9 cellular contexts compared by ENCODE assay signal in genomic region chr7:151061241-151062110, GRCh38. TPM values are rescaled to one million over a fixed set of nuclear protein-coding genes. Genes with fewer than 3 reads are reported as not detected.
A peak's percentile ranks its signal among the peaks of the same experiment; 100 is the strongest.
DNase-seq lines count a peak whose midpoint lies in the region; ATAC-seq and TF ChIP-seq lines count a peak whose summit lies in the region.
"Had no signal": no experiment of that assay in that cellular context is flagged by ENCODE, and none has a peak within 500 bp of the region (broad histone marks: within the 10 kb centered on the region; RNA-seq: fewer than 3 reads in every experiment).

No MANE protein-coding gene starts in this region.

- no peak overlapping the region for H3K27ac ChIP-seq in CD4-positive, alpha-beta T cell (ENCODE audit: low read depth, low read length)

- H3K9me3 Mint-ChIP-seq in CD4-positive, alpha-beta T cell = no peaks in the 10 kb centered on the region
- no peaks in the 10 kb centered on the region for H3K9me3 Mint-ChIP-seq in chondrocyte (ENCODE audit: low read depth)
- H3K9me3 Mint-ChIP-seq in neural crest cell = no peaks in the 10 kb centered on the region
- H3K9me3 Mint-ChIP-seq in CD14-positive monocyte = no peaks in the 10 kb centered on the region
- H3K9me3 Mint-ChIP-seq: IgD-negative memory B cell had no signal

- H3K4me1 Mint-ChIP-seq in CD4-positive, alpha-beta T cell (ENCODE audit: low read depth) = peaks cover 38% of the 10 kb centered on the region
- H3K4me1 Mint-ChIP-seq in chondrocyte (ENCODE audit: low read depth) = peaks cover 49% of the 10 kb centered on the region
- peaks cover 47% of the 10 kb centered on the region for H3K4me1 Mint-ChIP-seq in neural crest cell
- H3K4me1 Mint-ChIP-seq in CD14-positive monocyte = peaks cover 35% of the 10 kb centered on the region

- no peaks in the 10 kb centered on the region for H3K27me3 ChIP-seq in CD4-positive, alpha-beta T cell (ENCODE audit: control insufficient read depth, insufficient read depth, low read length)

- CTCF ChIA-PET in CD4-positive, alpha-beta T cell (lab: Charles Lee) = interaction anchor here (1.6 kb wide), 1 partner anchor 23 kb away, joined by 11 read pairs; the partner anchor contains the start of gene TMUB1

- H3K4me3 Mint-ChIP-seq in CD4-positive, alpha-beta T cell = peak overlapping the region; percentile 88
- H3K4me3 Mint-ChIP-seq in chondrocyte (ENCODE audit: unreplicated experiment) (peak overlapping the region; percentile 96), neural crest cell (peak overlapping the region; percentile 92), CD14-positive monocyte (peak overlapping the region in 1 of 2 donors; percentile 27)

- H3K9me3 ChIP-seq in CD4-positive, alpha-beta T cell (ENCODE audit: control insufficient read depth, low read length) = no peaks in the 10 kb centered on the region

- no peak for ATAC-seq in CD4-positive, alpha-beta T cell (ENCODE audit: poor library complexity)
- ATAC-seq in GM18909 (IDR thresholded peaks at IDR 0.05; ENCODE audit: poor library complexity, unreplicated experiment) (no peak), GM21717 (IDR thresholded peaks at IDR 0.05; ENCODE audit: unreplicated experiment) (no peak)

- no peaks in the 10 kb centered on the region for H3K27me3 Mint-ChIP-seq in CD4-positive, alpha-beta T cell
- H3K27me3 Mint-ChIP-seq in chondrocyte (ENCODE audit: low read depth) (no peaks in the 10 kb centered on the region), neural crest cell (ENCODE audit: low read depth) (no peaks in the 10 kb centered on the region), CD14-positive monocyte (ENCODE audit: low read depth in 3 of 3) (peaks cover 0 to 1% (median 0%) of the 10 kb centered on the region in 3 donors)
- H3K27me3 Mint-ChIP-seq: IgD-negative memory B cell had no signal

- intact Hi-C loops in CD4-positive, alpha-beta T cell (cut with DNase I, micrococcal nuclease) = no loop called here
- intact Hi-C loops in CD14-positive monocyte (cut with micrococcal nuclease) = no loop called here

- no peak for DNase-seq in CD4-positive, alpha-beta T cell
- DNase-seq in NCI-H187 (lab: John Stamatoyannopoulos, UW) (peak; percentile 51 to 80), chondrocyte (ENCODE audit: low spot score) (no peak), neural crest cell (ENCODE audit: low read depth, low spot score) (no peak), NCI-H526 (lab: John Stamatoyannopoulos, UW) (no peak), CD14-positive monocyte (ENCODE audit: low spot score) (no peak)

- TF ChIP-seq CTCF in CD4-positive, alpha-beta T cell (IDR thresholded peaks at IDR 0.05) = no peak
- no peak for TF ChIP-seq CTCF in chondrocyte (IDR thresholded peaks at IDR 0.05)
- TF ChIP-seq CTCF in neural crest cell (conservative IDR thresholded peaks at IDR 0.05) = no peak
- no peak for TF ChIP-seq CTCF in CD14-positive monocyte (IDR thresholded peaks at IDR 0.05)

- H3K36me3 Mint-ChIP-seq in CD4-positive, alpha-beta T cell (ENCODE audit: low read depth) = peaks cover 22% of the 10 kb centered on the region
- peaks cover 7% of the 10 kb centered on the region for H3K36me3 Mint-ChIP-seq in chondrocyte (ENCODE audit: low read depth)
- H3K36me3 Mint-ChIP-seq in neural crest cell (ENCODE audit: low read depth) = no peaks in the 10 kb centered on the region
- peaks cover 23 to 38% of the 10 kb centered on the region in 2 donors for H3K36me3 Mint-ChIP-seq in CD14-positive monocyte
- H3K36me3 Mint-ChIP-seq: IgD-negative memory B cell had no signal

- POLR2A ChIA-PET in CD4-positive, alpha-beta T cell (lab: Charles Lee) = interaction anchor here (1.1 kb wide), 1 partner anchor 33 kb away, joined by 3 read pairs; the partner anchor contains the start of gene ABCB8

- H3K27ac Mint-ChIP-seq in CD4-positive, alpha-beta T cell = no peak overlapping the region
- H3K27ac Mint-ChIP-seq in chondrocyte (ENCODE audit: unreplicated experiment) = peak overlapping the region; percentile 97
- H3K27ac Mint-ChIP-seq in neural crest cell (ENCODE audit: unreplicated experiment) = no peak overlapping the region
- peak overlapping the region in 3 of 7 donors; percentile 61 to 78 (median 72) for H3K27ac Mint-ChIP-seq in CD14-positive monocyte

RNA-seq across cellular contexts. Expression of gene SLC4A2, which starts 2.1 kb away (rescaled TPM):
- 10 to 100 TPM; 27.1 to 31.4 TPM for total RNA-seq in CD4-positive, alpha-beta T cell
- 340 to 379 TPM (median 371 TPM) in 3 replicates for total RNA-seq in chondrocyte
- total RNA-seq in neural crest cell = 139 and 141 TPM in 2 replicates
- 10 to 100 TPM; 21.6 to 23.8 TPM for polyA plus RNA-seq in CD14-positive monocyte

RNA-seq across cellular contexts. Expression of gene CDK5, which starts 3.8 kb away (rescaled TPM):
- total RNA-seq in CD4-positive, alpha-beta T cell = 1 to 10 TPM; 3.1 to 3.5 TPM
- total RNA-seq in chondrocyte (23.9 to 25.4 TPM (median 24.0 TPM) in 3 replicates), neural crest cell (38.9 TPM in 2 replicates)
- 10 to 100 TPM; 24.9 to 31.2 TPM for polyA plus RNA-seq in CD14-positive monocyte

RNA-seq across cellular contexts. Expression of gene ASIC3, which starts 13.1 kb away (rescaled TPM):
- total RNA-seq in CD4-positive, alpha-beta T cell = 10 to 100 TPM; 13.8 to 15.2 TPM
- total RNA-seq in chondrocyte (2.2 to 4.9 TPM (median 2.4 TPM) in 3 replicates), neural crest cell (4.7 and 6.0 TPM in 2 replicates)
- polyA plus RNA-seq in CD14-positive monocyte = not detected
- polyA plus RNA-seq: IgD-negative memory B cell had no signal

RNA-seq across cellular contexts. Expression of gene FASTK, which starts 19.1 kb away (rescaled TPM):
- 10 to 100 TPM; 82.2 to 84.2 TPM for total RNA-seq in CD4-positive, alpha-beta T cell
- 83.8 to 146 TPM (median 94.0 TPM) in 3 replicates for total RNA-seq in chondrocyte
- 82.4 and 86.1 TPM in 2 replicates for total RNA-seq in neural crest cell
- polyA plus RNA-seq in CD14-positive monocyte = 10 to 100 TPM; 34.7 to 38.6 TPM

RNA-seq across cellular contexts. Expression of gene TMUB1, which starts 21.8 kb away (rescaled TPM):
- total RNA-seq in CD4-positive, alpha-beta T cell = 10 to 100 TPM; 44.5 to 46.6 TPM
- total RNA-seq in chondrocyte (31.2 to 43.2 TPM (median 33.2 TPM) in 3 replicates), neural crest cell (44.9 and 46.5 TPM in 2 replicates)
- polyA plus RNA-seq in CD14-positive monocyte = 10 to 100 TPM; 17.4 to 19.8 TPM

Comparison
In these comparisons a context has a peak if more than half of its experiments do, and no peak if none do; other contexts are left out.
1. DNase-seq: peak in NCI-H187 (2 of 2); none in CD4-positive, alpha-beta T cell (0 of 10), chondrocyte (single experiment), neural crest cell (single experiment), NCI-H526 (0 of 2) and CD14-positive monocyte (single experiment).